8 cellular contexts compared by ENCODE assay signal in the genomic region with DNA sequence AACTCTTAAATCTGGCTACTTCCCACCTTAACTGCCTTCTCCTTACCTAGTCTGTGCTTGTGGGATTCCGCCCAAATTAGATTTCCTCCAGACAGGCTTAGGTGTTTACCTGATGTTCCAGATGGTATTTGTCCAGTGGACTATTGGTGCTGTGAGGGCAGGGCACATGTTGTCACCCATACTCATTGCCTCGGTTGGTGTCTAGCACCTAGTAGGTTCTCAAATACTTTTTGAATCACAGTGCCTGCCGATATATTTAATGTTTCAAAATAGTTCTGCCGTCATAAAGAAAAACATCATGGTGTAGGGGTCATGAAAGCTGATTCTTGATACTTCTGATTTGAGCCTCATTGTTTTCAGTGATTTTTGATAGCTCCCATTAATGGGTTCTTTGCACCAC. TPM values are rescaled to one million over a fixed set of nuclear protein-coding genes. Genes with fewer than 3 reads are reported as not detected.
DNase-seq lines count a peak whose midpoint lies in the region; ATAC-seq, FAIRE-seq and TF ChIP-seq lines count a peak whose summit lies in the region.

No MANE protein-coding gene starts in this region.

- H3K4me3 Mint-ChIP-seq in progenitor cell of endocrine pancreas (ENCODE audit: low read depth): peak overlapping the region; percentile 92

- DNase-seq in RWPE2 (ENCODE audit: low spot score) (no peak), esophagus muscularis mucosa (ENCODE audit: extremely low spot score) (no peak), progenitor cell of endocrine pancreas (ENCODE audit: low spot score, unreplicated experiment) (no peak), frontal cortex (ENCODE audit: low spot score in 2 of 2) (no peak), NCI-H2227 treated with DMSO at 0.1 percent for 48 hours (lab: John Stamatoyannopoulos, UW) (no peak), amniotic stem cell (lab: John Stamatoyannopoulos, UW) (no peak)

- H3K9ac ChIP-seq in ES-I3 (ENCODE audit: low read depth, low read length): peak overlapping the region; percentile 93

- TF ChIP-seq POLR2A in esophagus muscularis mucosa (IDR thresholded peaks at IDR 0.05; ENCODE audit: low read depth): no peak

- no peak for ATAC-seq in RWPE2 (ENCODE audit: low read depth)
- ATAC-seq in HG02623 (IDR thresholded peaks at IDR 0.05; ENCODE audit: unreplicated experiment): no peak

- H3K9me3 Mint-ChIP-seq in progenitor cell of endocrine pancreas (ENCODE audit: low read depth): no peaks in the 10 kb centered on the region

- peaks cover 6% of the 10 kb centered on the region for H3K36me3 Mint-ChIP-seq in progenitor cell of endocrine pancreas (ENCODE audit: insufficient read depth)

- no peaks in the 10 kb centered on the region; the same call in 1 of the 2 replicates for H3K36me3 ChIP-seq in ES-I3 (ENCODE audit: insufficient read depth, low read length)
- H3K36me3 ChIP-seq in RWPE2 (ENCODE audit: low read depth): peaks cover 47% of the 10 kb centered on the region
- H3K36me3 ChIP-seq in esophagus muscularis mucosa: no peaks in the 10 kb centered on the region

- H3K27me3 Mint-ChIP-seq in progenitor cell of endocrine pancreas: no peaks in the 10 kb centered on the region

- peaks cover 53% of the 10 kb centered on the region for H3K4me1 Mint-ChIP-seq in progenitor cell of endocrine pancreas (ENCODE audit: low read depth)

- 9% methylated on average over 4 of the region's 4 CpGs for WGBS in esophagus muscularis mucosa

- H3K27ac Mint-ChIP-seq in progenitor cell of endocrine pancreas: peak overlapping the region; percentile 99

- FAIRE-seq in frontal cortex (lab: Jason Lieb, UNC): no peak

- H3K9me3 ChIP-seq in ES-I3 (ENCODE audit: control insufficient read depth, insufficient read depth, low read length): no peaks in the 10 kb centered on the region
- no peaks in the 10 kb centered on the region for H3K9me3 ChIP-seq in RWPE2 (ENCODE audit: severe bottlenecking)
- H3K9me3 ChIP-seq in esophagus muscularis mucosa: no peaks in the 10 kb centered on the region

- no peaks in the 10 kb centered on the region for H3K27me3 ChIP-seq in RWPE2 (ENCODE audit: insufficient read depth, poor library complexity, severe bottlenecking)
- no peaks in the 10 kb centered on the region for H3K27me3 ChIP-seq in esophagus muscularis mucosa

- H3K27ac ChIP-seq in RWPE2 (ENCODE audit: poor library complexity, severe bottlenecking): peak overlapping the region; percentile 83
- H3K27ac ChIP-seq in esophagus muscularis mucosa (replicated peaks in 1 of 4): peak overlapping the region; percentile 94 to 99 (median 97)

- no peak for TF ChIP-seq EP300 in esophagus muscularis mucosa (IDR thresholded peaks at IDR 0.05)

- H3K4me1 ChIP-seq in ES-I3 (ENCODE audit: insufficient read depth, low read length) (peaks cover 42% of the 10 kb centered on the region), RWPE2 (ENCODE audit: insufficient read depth, poor library complexity, severe bottlenecking) (peaks cover 59% of the 10 kb centered on the region), esophagus muscularis mucosa (peaks cover 52 to 77% (median 74%) of the 10 kb centered on the region in 4 donors)

- intact Hi-C loops in esophagus muscularis mucosa (cut with DNase I): loop anchor here (2.0 to 5.0 kb wide), 2 partner anchors 40 to 46 kb away; partner anchors contain the start of gene FARP2

- peak overlapping the region; percentile 95 for H3K4me3 ChIP-seq in RWPE2 (ENCODE audit: severe bottlenecking)
- peak overlapping the region; percentile 84 to 93 (median 92) for H3K4me3 ChIP-seq in esophagus muscularis mucosa

- TF ChIP-seq CTCF in RWPE2 (IDR thresholded peaks at IDR 0.05; ENCODE audit: poor library complexity, severe bottlenecking) (no peak), esophagus muscularis mucosa (IDR thresholded peaks at IDR 0.05) (no peak), progenitor cell of endocrine pancreas (IDR thresholded peaks at IDR 0.05; ENCODE audit: unreplicated experiment) (no peak)

RNA-seq across cellular contexts. Expression of gene SEPTIN2, which starts 1.1 kb away (rescaled TPM):
- total RNA-seq in esophagus muscularis mucosa: 100 to 1,000 TPM; 272 to 335 (median 284) TPM
- 445 and 460 TPM in 2 replicates for total RNA-seq in progenitor cell of endocrine pancreas
- total RNA-seq in frontal cortex: 207 TPM

RNA-seq across cellular contexts. Expression of gene HDLBP, which starts 1.4 kb away (rescaled TPM):
- 100 to 1,000 TPM; 263 to 479 (median 304) TPM for total RNA-seq in esophagus muscularis mucosa
- 388 and 399 TPM in 2 replicates for total RNA-seq in progenitor cell of endocrine pancreas
- 159 TPM for total RNA-seq in frontal cortex

RNA-seq across cellular contexts. Expression of gene FARP2, which starts 39.3 kb away (rescaled TPM):
- total RNA-seq in esophagus muscularis mucosa (10 to 100 TPM; 26.8 to 37.9 (median 30.2) TPM), progenitor cell of endocrine pancreas (63.6 and 67.0 TPM in 2 replicates), frontal cortex (37.1 TPM)
